9 cellular contexts compared by ENCODE assay signal in the genomic region with DNA sequence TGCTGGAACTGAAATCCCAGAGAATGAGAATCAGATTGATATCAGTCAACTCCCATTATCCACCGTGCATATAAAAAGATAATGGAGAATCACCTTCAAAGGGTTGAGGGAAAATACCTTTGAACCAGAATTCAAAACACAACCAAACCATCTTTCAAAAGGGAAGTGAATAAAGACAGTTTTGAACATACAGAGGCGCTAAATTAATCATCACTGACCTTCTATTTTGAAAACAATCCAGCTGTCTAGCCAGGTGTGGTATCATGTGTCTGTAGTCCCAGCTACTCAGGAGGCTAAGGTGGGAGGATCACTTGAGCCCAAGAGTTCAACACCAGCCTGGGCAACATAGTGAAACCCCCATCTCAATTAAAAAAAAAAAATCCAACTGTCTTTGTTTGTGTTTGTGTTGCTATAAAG.
DNase-seq lines count a peak whose midpoint lies in the region; ATAC-seq and TF ChIP-seq lines count a peak whose summit lies in the region.
"Had no signal": no experiment of that assay in that cellular context is flagged by ENCODE, and none has a peak within 500 bp of the region (broad histone marks: within the 10 kb centered on the region; RNA-seq: fewer than 3 reads in every experiment).

No MANE protein-coding gene starts in this region.

- H3K79me1 ChIP-seq in trophoblast cell (ENCODE audit: low read length) = no peaks in the 10 kb centered on the region

- peaks cover 18% of the 10 kb centered on the region for H3K36me3 Mint-ChIP-seq in CD8-positive, alpha-beta T cell
- H3K36me3 Mint-ChIP-seq in glutamatergic neuron (ENCODE audit: unreplicated experiment) = no peaks in the 10 kb centered on the region

- H3K9me3 Mint-ChIP-seq in CD8-positive, alpha-beta T cell = peaks cover 2% of the 10 kb centered on the region
- no peaks in the 10 kb centered on the region for H3K9me3 Mint-ChIP-seq in glutamatergic neuron (ENCODE audit: unreplicated experiment)

- peaks cover 7% of the 10 kb centered on the region for H3K36me3 ChIP-seq in CD8-positive, alpha-beta T cell (ENCODE audit: insufficient read depth, low read length)
- H3K36me3 ChIP-seq in trophoblast cell (ENCODE audit: control insufficient read depth in 1 of 2, insufficient read depth in 2 of 2, low read length in 2 of 2) = no peaks in the 10 kb centered on the region

- no peak overlapping the region for H3K4me2 ChIP-seq in trophoblast cell (ENCODE audit: low read length)

- H2AFZ ChIP-seq in trophoblast cell (ENCODE audit: insufficient read depth, low read length, poor library complexity) = no peak overlapping the region

- no CpG with 5 or more reads among the region's 2 CpGs for WGBS in trophoblast cell (ENCODE audit: extremely low coverage, insufficient coverage, insufficient read length)

- no peak overlapping the region for H4K12ac ChIP-seq in trophoblast cell (ENCODE audit: low read depth, low read length)

- no peak overlapping the region for H3K23ac ChIP-seq in trophoblast cell (ENCODE audit: low read length)

- peak overlapping the region; percentile 53 for H3K27ac Mint-ChIP-seq in CD8-positive, alpha-beta T cell
- no peak overlapping the region for H3K27ac Mint-ChIP-seq in glutamatergic neuron (ENCODE audit: unreplicated experiment)

- peaks cover 52% of the 10 kb centered on the region for H3K4me1 ChIP-seq in CD8-positive, alpha-beta T cell (ENCODE audit: insufficient read depth, low read length)
- H3K4me1 ChIP-seq in trophoblast cell (ENCODE audit: control insufficient read depth in 1 of 2, insufficient read depth in 2 of 2, low read length in 2 of 2) = no peaks in the 10 kb centered on the region

- H2AK5ac ChIP-seq in trophoblast cell (ENCODE audit: low read length) = no peak overlapping the region

- no peaks in the 10 kb centered on the region for H3K9me3 ChIP-seq in CD8-positive, alpha-beta T cell (ENCODE audit: low read length)
- H3K9me3 ChIP-seq in trophoblast cell (ENCODE audit: insufficient read depth, low read depth, low read length) = no peaks in the 10 kb centered on the region

- no peaks in the 10 kb centered on the region for H3K27me3 Mint-ChIP-seq in CD8-positive, alpha-beta T cell (ENCODE audit: low read depth)
- H3K27me3 Mint-ChIP-seq in glutamatergic neuron (ENCODE audit: unreplicated experiment) = peaks cover 2% of the 10 kb centered on the region

- no peak overlapping the region for H4K91ac ChIP-seq in trophoblast cell (ENCODE audit: low read depth, low read length)

- H3K27me3 ChIP-seq in CD8-positive, alpha-beta T cell (ENCODE audit: insufficient read depth, low read length) = no peaks in the 10 kb centered on the region
- no peaks in the 10 kb centered on the region for H3K27me3 ChIP-seq in trophoblast cell (ENCODE audit: insufficient read depth, low read length)

- no peaks in the 10 kb centered on the region for H3K79me2 ChIP-seq in trophoblast cell (ENCODE audit: control insufficient read depth, insufficient read depth, low read length, poor library complexity)

- intact Hi-C loops in CD8-positive, alpha-beta T cell (cut with DNase I, micrococcal nuclease) = loop anchor here in 1 of 2 experiments (5.0 kb wide), 1 partner anchor 35 kb away; no protein-coding TSS in a partner anchor

- no peak overlapping the region for H3K4ac ChIP-seq in trophoblast cell (ENCODE audit: low read depth, low read length)

- CTCF ChIA-PET in CD8-positive, alpha-beta T cell (lab: Charles Lee) = no interaction called here

- H4K8ac ChIP-seq in trophoblast cell (ENCODE audit: low read depth, low read length) = no peak overlapping the region

- H2BK12ac ChIP-seq in trophoblast cell (ENCODE audit: low read length) = no peak overlapping the region

- no peak for TF ChIP-seq CTCF in CD8-positive, alpha-beta T cell (IDR thresholded peaks at IDR 0.05)
- no peak for TF ChIP-seq CTCF in glutamatergic neuron (IDR thresholded peaks at IDR 0.05; ENCODE audit: partially characterized antibody, unreplicated experiment)

- H2BK5ac ChIP-seq in trophoblast cell (ENCODE audit: low read depth, low read length, poor library complexity) = no peak overlapping the region

- no peak overlapping the region for H3K9ac ChIP-seq in trophoblast cell (ENCODE audit: low read length)

- no peak overlapping the region for H2BK120ac ChIP-seq in trophoblast cell (ENCODE audit: insufficient read depth, low read length, poor library complexity)

- H3K4me1 Mint-ChIP-seq in CD8-positive, alpha-beta T cell (ENCODE audit: low read depth) = peaks cover 75% of the 10 kb centered on the region
- H3K4me1 Mint-ChIP-seq in glutamatergic neuron (ENCODE audit: low read depth, unreplicated experiment) = no peaks in the 10 kb centered on the region

- no peak for ATAC-seq in CD8-positive, alpha-beta T cell
- peak; percentile 97 for ATAC-seq in GM18870 (IDR thresholded peaks at IDR 0.05; ENCODE audit: unreplicated experiment)
- ATAC-seq in HG02623 (IDR thresholded peaks at IDR 0.05; ENCODE audit: unreplicated experiment) = peak; percentile 89
- ATAC-seq in HG03565 (IDR thresholded peaks at IDR 0.05; ENCODE audit: unreplicated experiment) = peak; percentile 96

- H3K27ac ChIP-seq in CD8-positive, alpha-beta T cell (ENCODE audit: low read depth, low read length) = no peak overlapping the region
- no peak overlapping the region for H3K27ac ChIP-seq in trophoblast cell (ENCODE audit: low read depth, low read length)

- no peak overlapping the region for H3K4me3 ChIP-seq in CD8-positive, alpha-beta T cell (ENCODE audit: low read depth, low read length)
- no peak overlapping the region for H3K4me3 ChIP-seq in trophoblast cell (ENCODE audit: low read depth, low read length)

- H3K14ac ChIP-seq in trophoblast cell (ENCODE audit: low read length) = no peak overlapping the region

- POLR2A ChIA-PET in CD8-positive, alpha-beta T cell (lab: Charles Lee) = interaction anchor here (0.7 to 1.1 kb wide), 3 partner anchors 41 to 139 kb away, joined by 3 to 6 read pairs (median 5); no protein-coding TSS in a partner anchor

- H3K18ac ChIP-seq in trophoblast cell (ENCODE audit: low read length) = no peak overlapping the region

- DNase-seq in CD8-positive, alpha-beta T cell = no peak
- no peak for DNase-seq in NCI-H748 (lab: John Stamatoyannopoulos, UW; ENCODE audit: unreplicated experiment)
- DNase-seq in midbrain (lab: John Stamatoyannopoulos, UW) = no peak
- DNase-seq in trophoblast cell = no peak
- DNase-seq in glutamatergic neuron = no peak
- DNase-seq: head of caudate nucleus had no signal

- no peak overlapping the region for H3K4me3 Mint-ChIP-seq in CD8-positive, alpha-beta T cell
- no peak overlapping the region for H3K4me3 Mint-ChIP-seq in glutamatergic neuron (ENCODE audit: unreplicated experiment)
